ENCODE assay signal across 11 cellular contexts in genomic region chr17:4785311-4786110, GRCh38. TPM values are rescaled to one million over a fixed set of nuclear protein-coding genes. Genes with fewer than 3 reads are reported as not detected.
DNase-seq lines count a peak whose midpoint lies in the region; ATAC-seq, FAIRE-seq and TF ChIP-seq lines count a peak whose summit lies in the region.
"Had no signal": no experiment of that assay in that cellular context is flagged by ENCODE, and none has a peak within 500 bp of the region (broad histone marks: within the 10 kb centered on the region; RNA-seq: fewer than 3 reads in every experiment).

No MANE protein-coding gene starts in this region.

- H3K36me3 Mint-ChIP-seq in activated naive CD8-positive, alpha-beta T cell: no peaks in the 10 kb centered on the region
- H3K36me3 Mint-ChIP-seq in activated naive CD8-positive, alpha-beta T cell treated with anti-CD3 and anti-CD28 coated beads for 36 hours: no peaks in the 10 kb centered on the region
- peaks cover 2% of the 10 kb centered on the region for H3K36me3 Mint-ChIP-seq in activated naive CD4-positive, alpha-beta T cell treated with anti-CD3 and anti-CD28 coated beads for 36 hours (ENCODE audit: low read depth)

- H3K4me1 Mint-ChIP-seq in activated naive CD8-positive, alpha-beta T cell (ENCODE audit: low read depth): peaks cover 24% of the 10 kb centered on the region
- peaks cover 17% of the 10 kb centered on the region for H3K4me1 Mint-ChIP-seq in activated naive CD8-positive, alpha-beta T cell treated with anti-CD3 and anti-CD28 coated beads for 36 hours
- H3K4me1 Mint-ChIP-seq in activated naive CD4-positive, alpha-beta T cell treated with anti-CD3 and anti-CD28 coated beads for 36 hours (ENCODE audit: low read depth): peaks cover 26% of the 10 kb centered on the region

- no peak overlapping the region for H3K4me2 ChIP-seq in HepG2 (ENCODE audit: low read depth, low read length)

- H3K4me3 ChIP-seq in HepG2 (replicated peaks in 1 of 3; ENCODE audit: insufficient read depth in 1 of 3, low read depth in 2 of 3, low read length in 3 of 3): no peak overlapping the region
- H3K4me3 ChIP-seq in suprapubic skin: peak overlapping the region; percentile 32

- no peaks in the 10 kb centered on the region for H4K20me1 ChIP-seq in HepG2 (ENCODE audit: insufficient read depth, low read length)

- H3K36me3 ChIP-seq in HepG2 (replicated peaks in 1 of 2; ENCODE audit: control insufficient read depth in 1 of 2, insufficient read depth in 2 of 2, low read length in 2 of 2): peaks cover 6 to 8% of the 10 kb centered on the region in 2 experiments; a peak in 4 of 5 replicates
- no peaks in the 10 kb centered on the region for H3K36me3 ChIP-seq in suprapubic skin

- TF ChIP-seq EP300 in HepG2 (IDR thresholded peaks at IDR 0.05; ENCODE audit: low read depth in 2 of 2, low read length in 2 of 2) (no peak), HepG2 (CRISPR knock-in tag; IDR thresholded peaks at IDR 0.05; ENCODE audit: borderline replicate concordance) (no peak), suprapubic skin (IDR thresholded peaks at IDR 0.05) (no peak)

- in situ Hi-C loops in HepG2 (cut with HindIII; ENCODE audit: extremely low pct_ligation_motif_present, low pct_unique_long_range_greater_than_20kb): loop anchor here (10.0 kb wide), 1 partner anchor 51 kb away; the partner anchor contains the start of genes CXCL16, MED11 and ZMYND15
- in situ Hi-C loops in G401 (cut with HindIII; ENCODE audit: low sequenced_read_pairs): no loop called here

- H3K79me2 ChIP-seq in HepG2 (ENCODE audit: insufficient read depth, low read length): peaks cover 13% of the 10 kb centered on the region

- H3K9ac ChIP-seq in HepG2 (ENCODE audit: insufficient read depth, low read depth, low read length): no peak overlapping the region

- BruUV-seq in HepG2 (replicated peaks; lab: Mats Ljungman, UMichigan): no TSS peak

- POLR2A ChIA-PET in HepG2 (lab: Yijun Ruan, JAX): interaction anchor here (0.8 to 6.4 kb wide), 5 partner anchors 10 to 77 kb away, joined by 3 to 317 read pairs (median 3); partner anchors contain the start of genes ARRB2 and TM4SF5

- WGBS in HepG2 (ENCODE audit: low lambda C conversion rate): 96% methylated on average over 56 of the region's 61 CpGs
- 4% methylated on average over 19 of the region's 61 CpGs for WGBS in suprapubic skin

- no peak overlapping the region for H3K27ac Mint-ChIP-seq in activated naive CD8-positive, alpha-beta T cell
- H3K27ac Mint-ChIP-seq in activated naive CD8-positive, alpha-beta T cell treated with anti-CD3 and anti-CD28 coated beads for 36 hours: no peak overlapping the region
- H3K27ac Mint-ChIP-seq in activated naive CD4-positive, alpha-beta T cell treated with anti-CD3 and anti-CD28 coated beads for 36 hours: no peak overlapping the region

- no peaks in the 10 kb centered on the region for H3K9me3 ChIP-seq in HepG2 (ENCODE audit: low read length)
- H3K9me3 ChIP-seq in suprapubic skin: no peaks in the 10 kb centered on the region
- H3K9me3 ChIP-seq: Caco-2 had no signal

- H3K4me1 ChIP-seq in HepG2 (ENCODE audit: insufficient read depth, low read length): peaks cover 22% of the 10 kb centered on the region
- H3K4me1 ChIP-seq in suprapubic skin: peaks cover 35% of the 10 kb centered on the region

- no peak for TF ChIP-seq RAD21 in HepG2 (CRISPR knock-in tag; IDR thresholded peaks at IDR 0.05)

- TF ChIP-seq POLR2A in HepG2 (IDR thresholded peaks at IDR 0.05; ENCODE audit: insufficient read depth in 1 of 2, low read depth in 2 of 2, low read length in 2 of 2) (no peak), suprapubic skin (IDR thresholded peaks at IDR 0.05) (no peak)

- DNase-seq in activated naive CD8-positive, alpha-beta T cell treated with anti-CD3 and anti-CD28 coated beads for 36 hours: no peak
- DNase-seq in activated naive CD4-positive, alpha-beta T cell treated with anti-CD3 and anti-CD28 coated beads for 36 hours: no peak
- no peak for DNase-seq in HepG2 (ENCODE audit: low spot score)
- DNase-seq in suprapubic skin (ENCODE audit: low spot score in 2 of 2): no peak
- no peak for DNase-seq in GM19240 (ENCODE audit: insufficient read length, low spot score)
- DNase-seq in G401 (ENCODE audit: low spot score): no peak
- DNase-seq: Caco-2 had no signal

- no peak for FAIRE-seq in HepG2 (lab: Jason Lieb, UNC)

- H3K27ac ChIP-seq in HepG2 (ENCODE audit: extremely low read length, insufficient read depth, low read length) (no peak overlapping the region), suprapubic skin (no peak overlapping the region)

- H2AFZ ChIP-seq in HepG2 (ENCODE audit: low read length): no peak overlapping the region

- TF ChIP-seq CTCF in HepG2 (CRISPR knock-in tag; IDR thresholded peaks at IDR 0.05): no peak
- no peak for TF ChIP-seq CTCF in suprapubic skin (IDR thresholded peaks at IDR 0.05)

- CTCF ChIA-PET in activated naive CD4-positive, alpha-beta T cell treated with anti-CD3 and anti-CD28 coated beads for 36 hours (lab: Charles Lee): interaction anchor here (1.2 kb wide), 1 partner anchor 11 kb away, joined by 3 read pairs; no protein-coding TSS in a partner anchor
- CTCF ChIA-PET in HepG2 (lab: Yijun Ruan, JAX; ENCODE audit: low intra/inter-chr PET ratio, low total read pairs): no interaction called here

- H3K27me3 Mint-ChIP-seq in activated naive CD8-positive, alpha-beta T cell: peaks cover 27% of the 10 kb centered on the region
- H3K27me3 Mint-ChIP-seq in activated naive CD8-positive, alpha-beta T cell treated with anti-CD3 and anti-CD28 coated beads for 36 hours: peaks cover 80% of the 10 kb centered on the region
- peaks cover 69% of the 10 kb centered on the region for H3K27me3 Mint-ChIP-seq in activated naive CD4-positive, alpha-beta T cell treated with anti-CD3 and anti-CD28 coated beads for 36 hours (ENCODE audit: low read depth)

- intact Hi-C loops in activated naive CD4-positive, alpha-beta T cell treated with anti-CD3 and anti-CD28 coated beads for 36 hours (cut with micrococcal nuclease): loop anchor here (10.0 kb wide), 1 partner anchor 221 kb away; the partner anchor contains the start of gene GGT6
- intact Hi-C loops in HepG2 (cut with micrococcal nuclease; ENCODE audit: unreplicated experiment): no loop called here

- H3K27me3 ChIP-seq in HepG2 (ENCODE audit: control insufficient read depth in 1 of 2, insufficient read depth in 2 of 2, low read length in 2 of 2): no peaks in the 10 kb centered on the region; a peak in 1 of 5 replicates
- peaks cover 30% of the 10 kb centered on the region for H3K27me3 ChIP-seq in suprapubic skin

- no peaks in the 10 kb centered on the region for H3K9me3 Mint-ChIP-seq in activated naive CD8-positive, alpha-beta T cell (ENCODE audit: low read depth)
- H3K9me3 Mint-ChIP-seq in activated naive CD8-positive, alpha-beta T cell treated with anti-CD3 and anti-CD28 coated beads for 36 hours: no peaks in the 10 kb centered on the region
- no peaks in the 10 kb centered on the region for H3K9me3 Mint-ChIP-seq in activated naive CD4-positive, alpha-beta T cell treated with anti-CD3 and anti-CD28 coated beads for 36 hours

- ATAC-seq in HepG2 (no peak), HG03457 (IDR thresholded peaks at IDR 0.05; ENCODE audit: unreplicated experiment) (no peak)

- H3K4me3 Mint-ChIP-seq in activated naive CD8-positive, alpha-beta T cell: peak overlapping the region; percentile 35
- no peak overlapping the region for H3K4me3 Mint-ChIP-seq in activated naive CD8-positive, alpha-beta T cell treated with anti-CD3 and anti-CD28 coated beads for 36 hours
- H3K4me3 Mint-ChIP-seq in activated naive CD4-positive, alpha-beta T cell treated with anti-CD3 and anti-CD28 coated beads for 36 hours: peak overlapping the region; percentile 36

RNA-seq across cellular contexts. Expression of gene VMO1, which starts 0.7 kb away (rescaled TPM):
- total RNA-seq in activated naive CD8-positive, alpha-beta T cell treated with anti-CD3 and anti-CD28 coated beads for 36 hours: not detected
- total RNA-seq in activated naive CD4-positive, alpha-beta T cell treated with anti-CD3 and anti-CD28 coated beads for 36 hours: under 1 TPM in 1 of 2 experiments, not detected in 1; 0.60 TPM
- total RNA-seq in HepG2 (2016; rRNA removed; fragmentation: Illumina TruSeq; extraction: Trizol) (not detected in 2 replicates), suprapubic skin (1 to 10 TPM in 2 of 4 donors, not detected in 2; 1.4 to 1.5 TPM)
- total RNA-seq in HepG2 (2016; cell fraction: cytosol; rRNA removed; fragmentation: Illumina TruSeq; extraction: Trizol; ENCODE audit: low read depth): 0.71 TPM in 1 of 2 replicates, not detected in the other
- total RNA-seq in HepG2 (2016; cell fraction: insoluble cytoplasmic fraction; rRNA removed; fragmentation: Illumina TruSeq; extraction: Trizol): 0.22 TPM in 1 of 2 replicates, not detected in the other
- 0.25 and 0.65 TPM in 2 replicates for total RNA-seq in HepG2 (2016; cell fraction: membrane; rRNA removed; fragmentation: Illumina TruSeq; extraction: Trizol)
- total RNA-seq in HepG2 (2016; cell fraction: nucleus; rRNA removed; fragmentation: Illumina TruSeq; extraction: Trizol): 1.2 TPM in 1 of 2 replicates, not detected in the other
- polyA plus RNA-seq in HepG2 (2011; rRNA removed): 0.13 TPM in 1 of 2 replicates, not detected in the other
- 0.23 TPM in 1 of 2 replicates, not detected in the other for polyA plus RNA-seq in HepG2 (2011; cell fraction: cytosol; rRNA removed)
- polyA plus RNA-seq in HepG2 (2011; cell fraction: nucleus; rRNA removed): 0.29 and 0.38 TPM in 2 replicates
- polyA plus RNA-seq in HepG2 (2012): 0.64 and 1.1 TPM in 2 replicates
- polyA plus RNA-seq in HepG2 (2016; cell fraction: cytosol; fragmentation: Illumina TruSeq; extraction: Trizol; ENCODE audit: low read depth): 0.31 and 0.49 TPM in 2 replicates
- polyA plus RNA-seq in HepG2 (2016; cell fraction: insoluble cytoplasmic fraction; fragmentation: Illumina TruSeq; extraction: Trizol; ENCODE audit: low read depth): not detected in 2 replicates
- 0.56 TPM in 1 of 2 replicates, not detected in the other for polyA plus RNA-seq in HepG2 (2016; cell fraction: membrane; fragmentation: Illumina TruSeq; extraction: Trizol; ENCODE audit: low read depth)
- polyA plus RNA-seq in HepG2 (2016; cell fraction: nucleus; fragmentation: Illumina TruSeq; extraction: Trizol; ENCODE audit: insufficient read depth, low read depth): 0.98 TPM in 1 of 2 replicates, not detected in the other
- polyA minus RNA-seq in HepG2 (2011; rRNA and poly(A)+ RNA removed; ENCODE audit: low replicate concordance): not detected in 2 replicates
- polyA minus RNA-seq in HepG2 (2011; cell fraction: cytosol; rRNA and poly(A)+ RNA removed): not detected in 2 replicates
- not detected in 2 replicates for polyA minus RNA-seq in HepG2 (2011; cell fraction: nucleus; rRNA and poly(A)+ RNA removed)
- not detected in 2 replicates for total RNA-seq in G401 (2014; rRNA removed; shearing (Covaris generic))
- total RNA-seq: mononuclear cell had no signal

RNA-seq across cellular contexts. Expression of gene GLTPD2, which starts 3.3 kb away (rescaled TPM):
- not detected for total RNA-seq in activated naive CD8-positive, alpha-beta T cell treated with anti-CD3 and anti-CD28 coated beads for 36 hours
- total RNA-seq in activated naive CD4-positive, alpha-beta T cell treated with anti-CD3 and anti-CD28 coated beads for 36 hours: not detected
- 6.0 and 12.9 TPM in 2 replicates for total RNA-seq in HepG2 (2016; rRNA removed; fragmentation: Illumina TruSeq; extraction: Trizol)
- total RNA-seq in HepG2 (2016; cell fraction: cytosol; rRNA removed; fragmentation: Illumina TruSeq; extraction: Trizol; ENCODE audit: low read depth): 5.5 and 8.4 TPM in 2 replicates
- 5.7 and 10.6 TPM in 2 replicates for total RNA-seq in HepG2 (2016; cell fraction: insoluble cytoplasmic fraction; rRNA removed; fragmentation: Illumina TruSeq; extraction: Trizol)
- total RNA-seq in HepG2 (2016; cell fraction: membrane; rRNA removed; fragmentation: Illumina TruSeq; extraction: Trizol): 7.1 and 10.3 TPM in 2 replicates
- total RNA-seq in HepG2 (2016; cell fraction: nucleus; rRNA removed; fragmentation: Illumina TruSeq; extraction: Trizol): 6.3 and 8.8 TPM in 2 replicates
- 7.5 and 14.9 TPM in 2 replicates for polyA plus RNA-seq in HepG2 (2011; rRNA removed)
- polyA plus RNA-seq in HepG2 (2011; cell fraction: cytosol; rRNA removed): 14.5 and 28.0 TPM in 2 replicates
- 60.5 and 62.9 TPM in 2 replicates for polyA plus RNA-seq in HepG2 (2011; cell fraction: nucleus; rRNA removed)
- polyA plus RNA-seq in HepG2 (2012): 6.0 and 8.3 TPM in 2 replicates
- polyA plus RNA-seq in HepG2 (2016; cell fraction: cytosol; fragmentation: Illumina TruSeq; extraction: Trizol; ENCODE audit: low read depth): 7.8 and 10.4 TPM in 2 replicates
- 5.9 and 9.4 TPM in 2 replicates for polyA plus RNA-seq in HepG2 (2016; cell fraction: insoluble cytoplasmic fraction; fragmentation: Illumina TruSeq; extraction: Trizol; ENCODE audit: low read depth)
- polyA plus RNA-seq in HepG2 (2016; cell fraction: membrane; fragmentation: Illumina TruSeq; extraction: Trizol; ENCODE audit: low read depth): 6.1 and 8.5 TPM in 2 replicates
- 15.6 and 18.6 TPM in 2 replicates for polyA plus RNA-seq in HepG2 (2016; cell fraction: nucleus; fragmentation: Illumina TruSeq; extraction: Trizol; ENCODE audit: insufficient read depth, low read depth)
- polyA minus RNA-seq in HepG2 (2011; rRNA and poly(A)+ RNA removed; ENCODE audit: low replicate concordance): 7.7 TPM in 1 of 2 replicates, not detected in the other
- polyA minus RNA-seq in HepG2 (2011; cell fraction: cytosol; rRNA and poly(A)+ RNA removed): 12.0 and 12.4 TPM in 2 replicates
- 3.1 and 3.6 TPM in 2 replicates for polyA minus RNA-seq in HepG2 (2011; cell fraction: nucleus; rRNA and poly(A)+ RNA removed)
- total RNA-seq in suprapubic skin: under 1 TPM in 1 of 4 donors, not detected in 3; 0.80 TPM
- total RNA-seq in G401 (2014; rRNA removed; shearing (Covaris generic)): not detected in 2 replicates
- total RNA-seq: mononuclear cell; T-helper 1 cell treated with Interleukin-12 subunit alpha and Interleukin-12 subunit beta and Interleukin-4 antibody, amounts not matched to agents 30 ng/mL and 1 ng/mL, for 36 hours had no signal

RNA-seq across cellular contexts. Expression of gene PSMB6, which starts 10.5 kb away (rescaled TPM):
- 100 to 1,000 TPM; 146 to 154 TPM for total RNA-seq in activated naive CD8-positive, alpha-beta T cell treated with anti-CD3 and anti-CD28 coated beads for 36 hours
- total RNA-seq in activated naive CD4-positive, alpha-beta T cell treated with anti-CD3 and anti-CD28 coated beads for 36 hours: 100 to 1,000 TPM; 171 to 186 TPM
- 264 and 335 TPM in 2 replicates for total RNA-seq in HepG2 (2016; rRNA removed; fragmentation: Illumina TruSeq; extraction: Trizol)
- total RNA-seq in HepG2 (2016; cell fraction: cytosol; rRNA removed; fragmentation: Illumina TruSeq; extraction: Trizol; ENCODE audit: low read depth): 57.3 and 59.4 TPM in 2 replicates
- 269 and 361 TPM in 2 replicates for total RNA-seq in HepG2 (2016; cell fraction: insoluble cytoplasmic fraction; rRNA removed; fragmentation: Illumina TruSeq; extraction: Trizol)
- total RNA-seq in HepG2 (2016; cell fraction: membrane; rRNA removed; fragmentation: Illumina TruSeq; extraction: Trizol): 65.0 and 66.7 TPM in 2 replicates
- 82.3 and 83.2 TPM in 2 replicates for total RNA-seq in HepG2 (2016; cell fraction: nucleus; rRNA removed; fragmentation: Illumina TruSeq; extraction: Trizol)
- polyA plus RNA-seq in HepG2 (2011; rRNA removed): 277 and 298 TPM in 2 replicates
- 294 and 383 TPM in 2 replicates for polyA plus RNA-seq in HepG2 (2011; cell fraction: cytosol; rRNA removed)
- 65.4 and 72.8 TPM in 2 replicates for polyA plus RNA-seq in HepG2 (2011; cell fraction: nucleus; rRNA removed)
- polyA plus RNA-seq in HepG2 (2012): 114 and 127 TPM in 2 replicates
- 63.2 and 64.9 TPM in 2 replicates for polyA plus RNA-seq in HepG2 (2016; cell fraction: cytosol; fragmentation: Illumina TruSeq; extraction: Trizol; ENCODE audit: low read depth)
- 325 and 358 TPM in 2 replicates for polyA plus RNA-seq in HepG2 (2016; cell fraction: insoluble cytoplasmic fraction; fragmentation: Illumina TruSeq; extraction: Trizol; ENCODE audit: low read depth)
- polyA plus RNA-seq in HepG2 (2016; cell fraction: membrane; fragmentation: Illumina TruSeq; extraction: Trizol; ENCODE audit: low read depth): 57.2 and 57.4 TPM in 2 replicates
- 132 and 142 TPM in 2 replicates for polyA plus RNA-seq in HepG2 (2016; cell fraction: nucleus; fragmentation: Illumina TruSeq; extraction: Trizol; ENCODE audit: insufficient read depth, low read depth)
- 315 and 412 TPM in 2 replicates for polyA minus RNA-seq in HepG2 (2011; rRNA and poly(A)+ RNA removed; ENCODE audit: low replicate concordance)
- polyA minus RNA-seq in HepG2 (2011; cell fraction: cytosol; rRNA and poly(A)+ RNA removed): 66.1 and 85.4 TPM in 2 replicates
- polyA minus RNA-seq in HepG2 (2011; cell fraction: nucleus; rRNA and poly(A)+ RNA removed): 22.1 and 23.0 TPM in 2 replicates
- 100 to 1,000 TPM in 3 of 4 donors, 10 to 100 TPM in 1; 68.6 to 250 (median 189) TPM for total RNA-seq in suprapubic skin
- 390 and 445 TPM in 2 replicates for total RNA-seq in G401 (2014; rRNA removed; shearing (Covaris generic))

RNA-seq across cellular contexts. Expression of gene TM4SF5, which starts 13.8 kb away (rescaled TPM):
- total RNA-seq in activated naive CD8-positive, alpha-beta T cell treated with anti-CD3 and anti-CD28 coated beads for 36 hours: not detected
- total RNA-seq in activated naive CD4-positive, alpha-beta T cell treated with anti-CD3 and anti-CD28 coated beads for 36 hours: not detected
- total RNA-seq in HepG2 (2016; rRNA removed; fragmentation: Illumina TruSeq; extraction: Trizol): 15.6 and 30.1 TPM in 2 replicates
- total RNA-seq in HepG2 (2016; cell fraction: cytosol; rRNA removed; fragmentation: Illumina TruSeq; extraction: Trizol; ENCODE audit: low read depth): 8.3 and 9.3 TPM in 2 replicates
- total RNA-seq in HepG2 (2016; cell fraction: insoluble cytoplasmic fraction; rRNA removed; fragmentation: Illumina TruSeq; extraction: Trizol): 14.2 and 28.3 TPM in 2 replicates
- total RNA-seq in HepG2 (2016; cell fraction: membrane; rRNA removed; fragmentation: Illumina TruSeq; extraction: Trizol): 6.7 and 7.5 TPM in 2 replicates
- total RNA-seq in HepG2 (2016; cell fraction: nucleus; rRNA removed; fragmentation: Illumina TruSeq; extraction: Trizol): 22.4 and 30.8 TPM in 2 replicates
- polyA plus RNA-seq in HepG2 (2011; rRNA removed): 126 and 152 TPM in 2 replicates
- polyA plus RNA-seq in HepG2 (2011; cell fraction: cytosol; rRNA removed): 222 and 275 TPM in 2 replicates
- polyA plus RNA-seq in HepG2 (2011; cell fraction: nucleus; rRNA removed): 301 and 304 TPM in 2 replicates
- polyA plus RNA-seq in HepG2 (2012): 238 and 268 TPM in 2 replicates
- polyA plus RNA-seq in HepG2 (2016; cell fraction: cytosol; fragmentation: Illumina TruSeq; extraction: Trizol; ENCODE audit: low read depth): 15.7 and 17.8 TPM in 2 replicates
- polyA plus RNA-seq in HepG2 (2016; cell fraction: insoluble cytoplasmic fraction; fragmentation: Illumina TruSeq; extraction: Trizol; ENCODE audit: low read depth): 26.8 and 28.2 TPM in 2 replicates
- polyA plus RNA-seq in HepG2 (2016; cell fraction: membrane; fragmentation: Illumina TruSeq; extraction: Trizol; ENCODE audit: low read depth): 14.0 and 14.2 TPM in 2 replicates
- 81.8 and 84.4 TPM in 2 replicates for polyA plus RNA-seq in HepG2 (2016; cell fraction: nucleus; fragmentation: Illumina TruSeq; extraction: Trizol; ENCODE audit: insufficient read depth, low read depth)
- 154 TPM in 1 of 2 replicates, not detected in the other for polyA minus RNA-seq in HepG2 (2011; rRNA and poly(A)+ RNA removed; ENCODE audit: low replicate concordance)
- 71.3 and 75.3 TPM in 2 replicates for polyA minus RNA-seq in HepG2 (2011; cell fraction: cytosol; rRNA and poly(A)+ RNA removed)
- polyA minus RNA-seq in HepG2 (2011; cell fraction: nucleus; rRNA and poly(A)+ RNA removed): 28.6 and 33.3 TPM in 2 replicates
- not detected for total RNA-seq in suprapubic skin
- total RNA-seq in G401 (2014; rRNA removed; shearing (Covaris generic)): not detected in 2 replicates
- total RNA-seq: mononuclear cell had no signal
